ENCODE assay signal across 8 cellular contexts in the genomic region with DNA sequence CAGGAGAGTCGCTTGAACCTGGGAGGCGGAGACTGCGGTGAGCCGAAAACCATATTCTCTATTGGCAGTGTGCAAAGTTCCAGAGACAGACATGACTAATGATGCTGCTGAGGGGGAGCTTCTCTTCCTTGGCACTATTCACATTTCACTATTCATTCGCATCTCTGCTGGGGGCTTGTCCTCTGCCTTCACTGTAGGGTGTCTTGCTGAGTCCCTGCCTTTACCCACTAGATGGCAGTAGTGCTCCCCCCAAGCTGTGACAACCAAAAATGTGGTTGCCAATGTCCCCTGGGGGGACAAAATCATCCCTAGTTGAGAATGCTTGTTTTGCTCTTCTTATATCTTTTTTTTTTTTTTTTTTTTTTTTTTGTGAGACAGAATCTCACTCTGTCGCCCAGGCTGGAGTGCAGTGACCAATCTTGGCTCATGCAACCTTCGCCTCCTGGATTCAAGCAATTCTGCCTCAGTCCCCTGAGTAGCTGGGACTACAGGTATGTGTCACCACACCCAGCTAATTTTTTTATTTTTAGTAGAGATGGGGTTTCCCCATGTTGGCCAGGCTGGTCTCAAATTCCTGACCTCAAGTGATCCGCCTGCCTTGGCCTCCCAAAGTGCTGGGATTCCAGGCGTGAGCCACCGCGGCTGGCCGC. TPM values are rescaled to one million over a fixed set of nuclear protein-coding genes. Genes with fewer than 3 reads are reported as not detected.
DNase-seq lines count a peak whose midpoint lies in the region; ATAC-seq, FAIRE-seq and TF ChIP-seq lines count a peak whose summit lies in the region.
"Not testable (repeated sequence)": the region's sequence is repeated elsewhere in the genome, so short reads cannot be mapped to it uniquely, and the experiment has no call there.

No MANE protein-coding gene starts in this region.

- POLR2A ChIA-PET in activated CD4-positive, alpha-beta memory T cell treated with anti-CD3 and anti-CD28 coated beads for 36 hours (lab: Charles Lee): not testable (repeated sequence)
- POLR2A ChIA-PET in HepG2 (lab: Yijun Ruan, JAX): interaction anchor here (1.0 to 1.6 kb wide), 4 partner anchors 56 to 126 kb away, joined by 4 to 6 read pairs (median 4); no protein-coding TSS in a partner anchor

- not testable (repeated sequence) for H3K27me3 Mint-ChIP-seq in IgD-negative memory B cell; activated CD4-positive, alpha-beta memory T cell treated with anti-CD3 and anti-CD28 coated beads for 36 hours

- not testable (repeated sequence) for H3K27ac ChIP-seq in BLaER1; HepG2 (ENCODE audit: extremely low read length, insufficient read depth, low read length)

- in situ Hi-C loops in HepG2 (cut with HindIII; ENCODE audit: extremely low pct_ligation_motif_present, low pct_unique_long_range_greater_than_20kb): loop anchor here (5.0 kb wide), 1 partner anchor 86 kb away; no protein-coding TSS in a partner anchor

- peaks cover 67% of the 10 kb centered on the region for H3K4me1 ChIP-seq in BLaER1
- H3K4me1 ChIP-seq in HepG2 (ENCODE audit: insufficient read depth, low read length): not testable (repeated sequence)

- peak; percentile 65 for TF ChIP-seq RAD21 in HepG2 (CRISPR knock-in tag; IDR thresholded peaks at IDR 0.05)

- peak overlapping the region in 2 of 3 donors; percentile 1 to 82 for H3K27ac Mint-ChIP-seq in IgD-negative memory B cell
- H3K27ac Mint-ChIP-seq in activated CD4-positive, alpha-beta memory T cell treated with anti-CD3 and anti-CD28 coated beads for 36 hours: not testable (repeated sequence)

- not testable (repeated sequence) for H3K9me3 ChIP-seq in BLaER1; HepG2 (ENCODE audit: low read length)

- FAIRE-seq in HepG2 (lab: Jason Lieb, UNC): peak; percentile 78

- peaks cover 37% of the 10 kb centered on the region for H3K36me3 ChIP-seq in BLaER1
- H3K36me3 ChIP-seq in HepG2 (replicated peaks in 1 of 2; ENCODE audit: control insufficient read depth in 1 of 2, insufficient read depth in 2 of 2, low read length in 2 of 2): peaks cover 48 to 54% of the 10 kb centered on the region in 2 experiments

- peaks cover 7 to 14% (median 11%) of the 10 kb centered on the region in 3 donors for H3K4me1 Mint-ChIP-seq in IgD-negative memory B cell
- peaks cover 10% of the 10 kb centered on the region for H3K4me1 Mint-ChIP-seq in activated CD4-positive, alpha-beta memory T cell treated with anti-CD3 and anti-CD28 coated beads for 36 hours (ENCODE audit: low read depth)

- not testable (repeated sequence) for H2AFZ ChIP-seq in HepG2 (ENCODE audit: low read length)

- intact Hi-C loops in activated CD4-positive, alpha-beta memory T cell treated with anti-CD3 and anti-CD28 coated beads for 36 hours (cut with micrococcal nuclease): not testable (repeated sequence)
- intact Hi-C loops in HepG2 (cut with micrococcal nuclease; ENCODE audit: unreplicated experiment): loop anchor here (1.0 kb wide), 1 partner anchor 84 kb away; no protein-coding TSS in a partner anchor

- TF ChIP-seq POLR2A in HepG2 (IDR thresholded peaks at IDR 0.05; ENCODE audit: insufficient read depth in 1 of 2, low read depth in 2 of 2, low read length in 2 of 2): not testable (repeated sequence)

- H3K79me2 ChIP-seq in HepG2 (ENCODE audit: insufficient read depth, low read length): peaks cover 17% of the 10 kb centered on the region

- not testable (repeated sequence) for TF ChIP-seq EP300 in HepG2 (IDR thresholded peaks at IDR 0.05; ENCODE audit: low read depth in 2 of 2, low read length in 2 of 2); HepG2 (CRISPR knock-in tag; IDR thresholded peaks at IDR 0.05; ENCODE audit: borderline replicate concordance)

- CTCF ChIA-PET in activated CD4-positive, alpha-beta memory T cell treated with anti-CD3 and anti-CD28 coated beads for 36 hours (lab: Charles Lee): interaction anchor here (0.6 to 4.2 kb wide), 23 partner anchors 9 to 444 kb away, joined by 3 to 29 read pairs (median 4); no protein-coding TSS in a partner anchor
- CTCF ChIA-PET in HepG2 (lab: Yijun Ruan, JAX; ENCODE audit: low intra/inter-chr PET ratio, low total read pairs): interaction anchor here (2.1 kb wide), 1 partner anchor 85 kb away, joined by 16 read pairs; no protein-coding TSS in a partner anchor

- not testable (repeated sequence) for H3K36me3 Mint-ChIP-seq in IgD-negative memory B cell
- peaks cover 19% of the 10 kb centered on the region for H3K36me3 Mint-ChIP-seq in activated CD4-positive, alpha-beta memory T cell treated with anti-CD3 and anti-CD28 coated beads for 36 hours

- DNase-seq in NOMO-1 treated with DMSO at 0.1 percent for 48 hours (lab: John Stamatoyannopoulos, UW; ENCODE audit: unreplicated experiment) (peak; percentile 60), dermis microvascular lymphatic vessel endothelial cell (ENCODE audit: low read depth in 2 of 2) (peak; percentile 65 to 76), HepG2 (ENCODE audit: low spot score) (peak; percentile 69)
- peak; percentile 72 for DNase-seq in activated CD4-positive, alpha-beta memory T cell treated with anti-CD3 and anti-CD28 coated beads for 36 hours
- peak; percentile 45 for DNase-seq in stimulated activated CD4-positive, alpha-beta T cell treated with anti-CD3 and anti-CD28 coated beads, Interleukin-4, amount 100 ng/mL, for 1 hour

- WGBS in HepG2 (ENCODE audit: low lambda C conversion rate): 94% methylated on average over 11 of the region's 12 CpGs

- ATAC-seq in GM19351 (IDR thresholded peaks at IDR 0.05; ENCODE audit: unreplicated experiment): peak; percentile 78
- peak; percentile 69 for ATAC-seq in HepG2

- not testable (repeated sequence) for H3K9me3 Mint-ChIP-seq in IgD-negative memory B cell; activated CD4-positive, alpha-beta memory T cell treated with anti-CD3 and anti-CD28 coated beads for 36 hours

- H4K20me1 ChIP-seq in BLaER1: peaks cover 98% of the 10 kb centered on the region
- peaks cover 55% of the 10 kb centered on the region for H4K20me1 ChIP-seq in HepG2 (ENCODE audit: insufficient read depth, low read length)

- H3K9ac ChIP-seq in BLaER1; HepG2 (ENCODE audit: insufficient read depth, low read depth, low read length): not testable (repeated sequence)

- H3K4me3 ChIP-seq in BLaER1; HepG2 (replicated peaks in 1 of 3; ENCODE audit: insufficient read depth in 1 of 3, low read depth in 2 of 3, low read length in 3 of 3): not testable (repeated sequence)

- H3K27me3 ChIP-seq in BLaER1; HepG2 (ENCODE audit: control insufficient read depth in 1 of 2, insufficient read depth in 2 of 2, low read length in 2 of 2): not testable (repeated sequence)

- BruUV-seq in HepG2 (replicated peaks; lab: Mats Ljungman, UMichigan): not testable (repeated sequence)

- peak overlapping the region; percentile 86 for H3K4me2 ChIP-seq in BLaER1
- H3K4me2 ChIP-seq in HepG2 (ENCODE audit: low read depth, low read length): not testable (repeated sequence)

- peak overlapping the region in 1 of 4 donors; percentile 37 for H3K4me3 Mint-ChIP-seq in IgD-negative memory B cell
- not testable (repeated sequence) for H3K4me3 Mint-ChIP-seq in activated CD4-positive, alpha-beta memory T cell treated with anti-CD3 and anti-CD28 coated beads for 36 hours

- TF ChIP-seq CTCF in HepG2 (CRISPR knock-in tag; IDR thresholded peaks at IDR 0.05): peak; percentile 82

TF ChIP-seq in HepG2, 621 proteins besides CTCF, POLR2A, EP300 and RAD21 (continues in another document):
- TF ChIP-seq THAP11 (CRISPR knock-in tag; IDR thresholded peaks at IDR 0.05): 0 out of 2 replicates have a peak, but pooled peaks have one; percentile 30
- peak; percentile 91 for TF ChIP-seq SMC3 (IDR thresholded peaks at IDR 0.05; ENCODE audit: low read length)
- peak; percentile 81 for TF ChIP-seq STAG1 (CRISPR knock-in tag; IDR thresholded peaks at IDR 0.05)
- TF ChIP-seq RBM22 (optimal IDR thresholded peaks at IDR 0.05; ENCODE audit: low read length): peak; percentile 44
- 0 out of 2 replicates have a peak, but pooled peaks have one; percentile 19 for TF ChIP-seq ZNF430 (CRISPR knock-in tag; IDR thresholded peaks at IDR 0.05)
- peak; percentile 46 for TF ChIP-seq XRCC5 (optimal IDR thresholded peaks at IDR 0.05; ENCODE audit: low read length)

RNA-seq across cellular contexts. Expression of a gene that starts 57.5 kb away (rescaled TPM):
- polyA plus RNA-seq in IgD-negative memory B cell (1.3 TPM), HepG2 (2011; rRNA removed) (10.9 and 11.7 TPM in 2 replicates)
- total RNA-seq in activated CD4-positive, alpha-beta memory T cell treated with anti-CD3 and anti-CD28 coated beads for 36 hours: 10 to 100 TPM; 37.3 to 40.4 TPM
- total RNA-seq in dermis microvascular lymphatic vessel endothelial cell (16.6 and 32.1 TPM in 2 replicates), HepG2 (2016; rRNA removed; fragmentation: Illumina TruSeq; extraction: Trizol) (12.8 and 17.4 TPM in 2 replicates)
- 4.9 and 7.1 TPM in 2 replicates for total RNA-seq in HepG2 (2016; cell fraction: cytosol; rRNA removed; fragmentation: Illumina TruSeq; extraction: Trizol; ENCODE audit: low read depth)
- 12.8 and 21.5 TPM in 2 replicates for total RNA-seq in HepG2 (2016; cell fraction: insoluble cytoplasmic fraction; rRNA removed; fragmentation: Illumina TruSeq; extraction: Trizol)
- 4.9 and 5.6 TPM in 2 replicates for total RNA-seq in HepG2 (2016; cell fraction: membrane; rRNA removed; fragmentation: Illumina TruSeq; extraction: Trizol)
- total RNA-seq in HepG2 (2016; cell fraction: nucleus; rRNA removed; fragmentation: Illumina TruSeq; extraction: Trizol): 28.3 and 34.0 TPM in 2 replicates
- polyA plus RNA-seq in HepG2 (2011; cell fraction: cytosol; rRNA removed): 8.6 and 11.8 TPM in 2 replicates
- polyA plus RNA-seq in HepG2 (2011; cell fraction: nucleus; rRNA removed): 65.7 and 102 TPM in 2 replicates
- 40.6 and 53.7 TPM in 2 replicates for polyA plus RNA-seq in HepG2 (2012)
- polyA plus RNA-seq in HepG2 (2016; cell fraction: cytosol; fragmentation: Illumina TruSeq; extraction: Trizol; ENCODE audit: low read depth): 0.71 and 1.3 TPM in 2 replicates
- 16.6 and 19.8 TPM in 2 replicates for polyA plus RNA-seq in HepG2 (2016; cell fraction: insoluble cytoplasmic fraction; fragmentation: Illumina TruSeq; extraction: Trizol; ENCODE audit: low read depth)
- polyA plus RNA-seq in HepG2 (2016; cell fraction: membrane; fragmentation: Illumina TruSeq; extraction: Trizol; ENCODE audit: low read depth): 0.82 and 1.2 TPM in 2 replicates
- 58.8 and 59.2 TPM in 2 replicates for polyA plus RNA-seq in HepG2 (2016; cell fraction: nucleus; fragmentation: Illumina TruSeq; extraction: Trizol; ENCODE audit: insufficient read depth, low read depth)
- polyA minus RNA-seq in HepG2 (2011; rRNA and poly(A)+ RNA removed; ENCODE audit: low replicate concordance): 11.2 and 51.4 TPM in 2 replicates
- polyA minus RNA-seq in HepG2 (2011; cell fraction: cytosol; rRNA and poly(A)+ RNA removed): 44.7 and 49.3 TPM in 2 replicates
- 49.2 and 54.8 TPM in 2 replicates for polyA minus RNA-seq in HepG2 (2011; cell fraction: nucleus; rRNA and poly(A)+ RNA removed)
